ENCODE assay signal across 15 cellular contexts in the genomic region with DNA sequence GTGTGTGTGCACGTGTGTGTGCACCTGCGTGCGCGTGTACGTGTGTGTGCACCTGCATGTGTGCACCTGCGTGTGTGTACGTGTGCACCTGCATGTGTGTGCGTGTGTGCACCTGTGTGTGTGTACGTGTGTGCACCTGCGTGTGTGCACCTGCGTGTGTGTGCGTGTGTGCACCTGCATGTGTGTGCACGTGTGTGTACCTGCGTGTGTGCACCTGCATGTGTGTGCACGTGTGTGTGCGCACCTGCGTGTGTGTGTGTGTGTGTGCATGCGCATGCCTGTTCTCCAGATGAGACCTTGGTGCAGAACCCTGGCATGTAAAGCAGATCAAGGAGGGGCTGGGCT.
DNase-seq lines count a peak whose midpoint lies in the region; ATAC-seq, FAIRE-seq and TF ChIP-seq lines count a peak whose summit lies in the region.
"Had no signal": no experiment of that assay in that cellular context is flagged by ENCODE, and none has a peak within 500 bp of the region (broad histone marks: within the 10 kb centered on the region; RNA-seq: fewer than 3 reads in every experiment).

No MANE protein-coding gene starts in this region.

- in situ Hi-C loops in HepG2 (cut with HindIII; ENCODE audit: extremely low pct_ligation_motif_present, low pct_unique_long_range_greater_than_20kb): no loop called here

- intact Hi-C loops in activated B cell treated with CpG ODN at 0.5 μM for 24 hours (cut with micrococcal nuclease): no loop called here
- intact Hi-C loops in HepG2 (cut with micrococcal nuclease; ENCODE audit: unreplicated experiment): no loop called here

- no peak for FAIRE-seq in HepG2 (lab: Jason Lieb, UNC)
- FAIRE-seq: GM12878, GM19239 had no signal

- no peak overlapping the region for H3K4me3 Mint-ChIP-seq in activated B cell treated with CpG ODN at 0.5 μM for 24 hours
- H3K4me3 Mint-ChIP-seq in activated T-cell treated with anti-CD3 and anti-CD28 coated beads, Interleukin-2, amount 50 U/mL, for 24 hours: no peak overlapping the region
- H3K4me3 Mint-ChIP-seq: CD4-positive, alpha-beta memory T cell had no signal

- H2AK5ac ChIP-seq in neuronal stem cell (ENCODE audit: low read depth, low read length): peak overlapping the region; percentile 79

- TF ChIP-seq EP300 in HepG2 (IDR thresholded peaks at IDR 0.05; ENCODE audit: low read depth in 2 of 2, low read length in 2 of 2) (no peak), HepG2 (CRISPR knock-in tag; IDR thresholded peaks at IDR 0.05; ENCODE audit: borderline replicate concordance) (no peak)

- no peaks in the 10 kb centered on the region for H3K36me3 ChIP-seq in BLaER1 treated with 17β-estradiol and CSF1 and Interleukin-3, amounts not matched to agents 10 nM and 100 nM
- H3K36me3 ChIP-seq in HepG2 (replicated peaks in 1 of 2; ENCODE audit: control insufficient read depth in 1 of 2, insufficient read depth in 2 of 2, low read length in 2 of 2) (no peaks in the 10 kb centered on the region), neuronal stem cell (replicated peaks in 1 of 2; ENCODE audit: control insufficient read depth in 2 of 2, insufficient read depth in 2 of 2, low read length in 2 of 2) (peaks cover 0 to 2% of the 10 kb centered on the region in 2 donors)
- no peaks in the 10 kb centered on the region for H3K36me3 ChIP-seq in effector memory CD4-positive, alpha-beta T cell (ENCODE audit: control insufficient read depth, insufficient read depth, low read length)

- CTCF ChIA-PET in activated B cell treated with CpG ODN at 0.5 μM for 24 hours (lab: Charles Lee): no interaction called here
- CTCF ChIA-PET in HepG2 (lab: Yijun Ruan, JAX; ENCODE audit: low intra/inter-chr PET ratio, low total read pairs): no interaction called here

- peak overlapping the region in 10 of 11 experiments; percentile 30 to 83 (median 72); a peak in 18 of 22 replicates for H3K4me2 ChIP-seq in BLaER1 treated with 17β-estradiol and CSF1 and Interleukin-3, amounts not matched to agents 10 nM and 100 nM
- H3K4me2 ChIP-seq in HepG2 (ENCODE audit: low read depth, low read length): no peak overlapping the region
- H3K4me2 ChIP-seq in neuronal stem cell (ENCODE audit: insufficient read depth, low read length, poor library complexity, severe bottlenecking): peak overlapping the region; percentile 28

- H4K91ac ChIP-seq in neuronal stem cell (ENCODE audit: low read depth, low read length, poor library complexity): peak overlapping the region; percentile 81

- no peak for TF ChIP-seq POLR2A in HepG2 (IDR thresholded peaks at IDR 0.05; ENCODE audit: insufficient read depth in 1 of 2, low read depth in 2 of 2, low read length in 2 of 2)

- peak overlapping the region; percentile 35 for H3K27ac Mint-ChIP-seq in activated B cell treated with CpG ODN at 0.5 μM for 24 hours
- H3K27ac Mint-ChIP-seq in activated T-cell treated with anti-CD3 and anti-CD28 coated beads, Interleukin-2, amount 50 U/mL, for 24 hours: no peak overlapping the region

- H3K79me1 ChIP-seq in neuronal stem cell (ENCODE audit: low read depth, low read length): peaks cover 3% of the 10 kb centered on the region

- H3K23ac ChIP-seq in neuronal stem cell (ENCODE audit: low read depth, low read length, poor library complexity): peak overlapping the region; percentile 98

- BruUV-seq in HepG2 (replicated peaks; lab: Mats Ljungman, UMichigan): no TSS peak

- H4K8ac ChIP-seq in neuronal stem cell (ENCODE audit: low read depth, low read length): peak overlapping the region; percentile 99

- H3K36me3 Mint-ChIP-seq in activated B cell treated with CpG ODN at 0.5 μM for 24 hours (ENCODE audit: low read depth): no peaks in the 10 kb centered on the region
- no peaks in the 10 kb centered on the region for H3K36me3 Mint-ChIP-seq in activated T-cell treated with anti-CD3 and anti-CD28 coated beads, Interleukin-2, amount 50 U/mL, for 24 hours (ENCODE audit: low read depth)
- H3K36me3 Mint-ChIP-seq: CD4-positive, alpha-beta memory T cell had no signal

- POLR2A ChIA-PET in activated B cell treated with CpG ODN at 0.5 μM for 24 hours (lab: Charles Lee) (no interaction called here), HepG2 (lab: Yijun Ruan, JAX) (no interaction called here)

- H3K9ac ChIP-seq in BLaER1 treated with 17β-estradiol and CSF1 and Interleukin-3, amounts not matched to agents 10 nM and 100 nM: no peak overlapping the region
- no peak overlapping the region for H3K9ac ChIP-seq in HepG2 (ENCODE audit: insufficient read depth, low read depth, low read length)
- H3K9ac ChIP-seq in neuronal stem cell (ENCODE audit: low read depth, low read length, poor library complexity): peak overlapping the region; percentile 68

- peak overlapping the region; percentile 92 for H3K18ac ChIP-seq in neuronal stem cell (ENCODE audit: low read length)

- DNase-seq in activated B cell treated with CpG ODN at 0.5 μM for 24 hours (no peak), HepG2 (ENCODE audit: low spot score) (no peak), neuronal stem cell (ENCODE audit: low spot score) (no peak)
- DNase-seq in activated T-cell treated with anti-CD3 and anti-CD28 coated beads, Interleukin-2, amount 50 U/mL, for 1 hour: no peak
- no peak for DNase-seq in effector memory CD4-positive, alpha-beta T cell
- no peak for DNase-seq in activated T-cell treated with anti-CD3 and anti-CD28 coated beads, Interleukin-2, amount 50 U/mL, for 24 hours
- DNase-seq: 8988T; AML-193; CD4-positive, alpha-beta memory T cell; HCEC 1CT had no signal

- H3K14ac ChIP-seq in neuronal stem cell (ENCODE audit: low read length): peak overlapping the region; percentile 97

- no peak for TF ChIP-seq CTCF in activated B cell treated with CpG ODN at 0.5 μM for 24 hours (IDR thresholded peaks at IDR 0.05)
- TF ChIP-seq CTCF in HepG2 (CRISPR knock-in tag; IDR thresholded peaks at IDR 0.05): no peak

- H3K9me3 ChIP-seq in BLaER1 treated with 17β-estradiol and CSF1 and Interleukin-3, amounts not matched to agents 10 nM and 100 nM (replicated peaks in 1 of 11): peaks cover 6 to 20% (median 13%) of the 10 kb centered on the region in 11 experiments
- H3K9me3 ChIP-seq in HepG2 (ENCODE audit: low read length) (no peaks in the 10 kb centered on the region; the same call in 1 of the 2 replicates), neuronal stem cell (replicated peaks in 1 of 2; ENCODE audit: control insufficient read depth in 2 of 2, insufficient read depth in 1 of 2, low read depth in 1 of 2, low read length in 2 of 2) (peaks cover 5 to 7% of the 10 kb centered on the region in 2 donors)
- H3K9me3 ChIP-seq in effector memory CD4-positive, alpha-beta T cell (ENCODE audit: control insufficient read depth, low read length): no peaks in the 10 kb centered on the region

- 73% methylated on average over 16 of the region's 18 CpGs for WGBS in HepG2 (ENCODE audit: low lambda C conversion rate)
- WGBS in neuronal stem cell (ENCODE audit: extremely low coverage in 2 of 2, insufficient read length in 2 of 2, insufficient replicate concordance in 1 of 2), 2 donors: no CpG with 5 or more reads among the region's 18 CpGs

- no peak for ATAC-seq in activated B cell treated with CpG ODN at 0.5 μM for 24 hours (ENCODE audit: low read depth)
- no peak for ATAC-seq in HepG2
- no peak for ATAC-seq in GM18520 (IDR thresholded peaks at IDR 0.05; ENCODE audit: unreplicated experiment)
- ATAC-seq: GM12878 had no signal

- no peaks in the 10 kb centered on the region for H3K79me2 ChIP-seq in HepG2 (ENCODE audit: insufficient read depth, low read length)

- H2BK5ac ChIP-seq in neuronal stem cell (ENCODE audit: low read length): peak overlapping the region; percentile 29

- peaks cover 11 to 60% (median 48%) of the 10 kb centered on the region in 10 experiments for H3K4me1 ChIP-seq in BLaER1 treated with 17β-estradiol and CSF1 and Interleukin-3, amounts not matched to agents 10 nM and 100 nM
- H3K4me1 ChIP-seq in HepG2 (ENCODE audit: insufficient read depth, low read length): no peaks in the 10 kb centered on the region
- peaks cover 19 to 23% of the 10 kb centered on the region in 2 donors for H3K4me1 ChIP-seq in neuronal stem cell (ENCODE audit: control insufficient read depth in 2 of 2, insufficient read depth in 1 of 2, low read depth in 1 of 2, low read length in 2 of 2)
- H3K4me1 ChIP-seq in effector memory CD4-positive, alpha-beta T cell (ENCODE audit: control insufficient read depth, insufficient read depth, low read length, poor library complexity, severe bottlenecking): no peaks in the 10 kb centered on the region

- H2AFZ ChIP-seq in HepG2 (ENCODE audit: low read length): no peak overlapping the region
- no peak overlapping the region for H2AFZ ChIP-seq in neuronal stem cell (ENCODE audit: low read length)

- no peak for TF ChIP-seq RAD21 in HepG2 (CRISPR knock-in tag; IDR thresholded peaks at IDR 0.05)

- no peak overlapping the region for H3K4me3 ChIP-seq in BLaER1 treated with 17β-estradiol and CSF1 and Interleukin-3, amounts not matched to agents 10 nM and 100 nM
- no peak overlapping the region for H3K4me3 ChIP-seq in HepG2 (replicated peaks in 1 of 3; ENCODE audit: insufficient read depth in 1 of 3, low read depth in 2 of 3, low read length in 3 of 3)
- H3K4me3 ChIP-seq in neuronal stem cell (ENCODE audit: low read length in 2 of 2): peak overlapping the region in 1 of 2 donors; percentile 52
- H3K4me3 ChIP-seq in effector memory CD4-positive, alpha-beta T cell (ENCODE audit: insufficient read depth, low read depth, low read length, poor library complexity, severe bottlenecking): no peak overlapping the region
- H3K4me3 ChIP-seq: GM12878 had no signal

- H3K27ac ChIP-seq in BLaER1 treated with 17β-estradiol and CSF1 and Interleukin-3, amounts not matched to agents 10 nM and 100 nM: no peak overlapping the region
- H3K27ac ChIP-seq in HepG2 (ENCODE audit: extremely low read length, insufficient read depth, low read length) (no peak overlapping the region), neuronal stem cell (replicated peaks; ENCODE audit: low read length) (peak overlapping the region; percentile 79)
- H3K27ac ChIP-seq in effector memory CD4-positive, alpha-beta T cell (ENCODE audit: insufficient read depth, low read length, poor library complexity, severe bottlenecking): no peak overlapping the region
- H3K27ac ChIP-seq: C4-2B had no signal

- H3K9me3 Mint-ChIP-seq in activated B cell treated with CpG ODN at 0.5 μM for 24 hours: peaks cover 2% of the 10 kb centered on the region
- H3K9me3 Mint-ChIP-seq in activated T-cell treated with anti-CD3 and anti-CD28 coated beads, Interleukin-2, amount 50 U/mL, for 24 hours: peaks cover 4% of the 10 kb centered on the region

- peak overlapping the region; percentile 80 for H3K4ac ChIP-seq in neuronal stem cell (ENCODE audit: low read length)

- H3K27me3 Mint-ChIP-seq in activated B cell treated with CpG ODN at 0.5 μM for 24 hours: peaks cover 3% of the 10 kb centered on the region
- peaks cover 5% of the 10 kb centered on the region for H3K27me3 Mint-ChIP-seq in activated T-cell treated with anti-CD3 and anti-CD28 coated beads, Interleukin-2, amount 50 U/mL, for 24 hours

- H4K20me1 ChIP-seq in BLaER1 treated with 17β-estradiol and CSF1 and Interleukin-3, amounts not matched to agents 10 nM and 100 nM: no peaks in the 10 kb centered on the region; a peak in 1 of 22 replicates
- H4K20me1 ChIP-seq in HepG2 (ENCODE audit: insufficient read depth, low read length): no peaks in the 10 kb centered on the region

- H2BK120ac ChIP-seq in neuronal stem cell (ENCODE audit: low read depth, low read length): no peak overlapping the region

- peak overlapping the region; percentile 96 for H2BK12ac ChIP-seq in neuronal stem cell (ENCODE audit: low read length)

- no peaks in the 10 kb centered on the region for H3K4me1 Mint-ChIP-seq in activated B cell treated with CpG ODN at 0.5 μM for 24 hours
- H3K4me1 Mint-ChIP-seq in activated T-cell treated with anti-CD3 and anti-CD28 coated beads, Interleukin-2, amount 50 U/mL, for 24 hours (ENCODE audit: low read depth): no peaks in the 10 kb centered on the region

- peak overlapping the region; percentile 76 for H2BK15ac ChIP-seq in neuronal stem cell (ENCODE audit: low read length)

- H3K27me3 ChIP-seq in BLaER1 treated with 17β-estradiol and CSF1 and Interleukin-3, amounts not matched to agents 10 nM and 100 nM: no peaks in the 10 kb centered on the region
- peaks cover 2 to 47% of the 10 kb centered on the region in 2 experiments; a peak in 4 of 5 replicates for H3K27me3 ChIP-seq in HepG2 (ENCODE audit: control insufficient read depth in 1 of 2, insufficient read depth in 2 of 2, low read length in 2 of 2)
- peaks cover 0 to 8% (median 0%) of the 10 kb centered on the region in 3 experiments for H3K27me3 ChIP-seq in neuronal stem cell (ENCODE audit: control insufficient read depth in 3 of 3, insufficient read depth in 3 of 3, low read depth in 1 of 3, low read length in 3 of 3)
- no peaks in the 10 kb centered on the region for H3K27me3 ChIP-seq in effector memory CD4-positive, alpha-beta T cell (replicated peaks; ENCODE audit: control insufficient read depth, insufficient read depth, low read length, poor library complexity, severe bottlenecking)
